Comparison of ENCODE assay signal across 12 cellular contexts in the genomic region with DNA sequence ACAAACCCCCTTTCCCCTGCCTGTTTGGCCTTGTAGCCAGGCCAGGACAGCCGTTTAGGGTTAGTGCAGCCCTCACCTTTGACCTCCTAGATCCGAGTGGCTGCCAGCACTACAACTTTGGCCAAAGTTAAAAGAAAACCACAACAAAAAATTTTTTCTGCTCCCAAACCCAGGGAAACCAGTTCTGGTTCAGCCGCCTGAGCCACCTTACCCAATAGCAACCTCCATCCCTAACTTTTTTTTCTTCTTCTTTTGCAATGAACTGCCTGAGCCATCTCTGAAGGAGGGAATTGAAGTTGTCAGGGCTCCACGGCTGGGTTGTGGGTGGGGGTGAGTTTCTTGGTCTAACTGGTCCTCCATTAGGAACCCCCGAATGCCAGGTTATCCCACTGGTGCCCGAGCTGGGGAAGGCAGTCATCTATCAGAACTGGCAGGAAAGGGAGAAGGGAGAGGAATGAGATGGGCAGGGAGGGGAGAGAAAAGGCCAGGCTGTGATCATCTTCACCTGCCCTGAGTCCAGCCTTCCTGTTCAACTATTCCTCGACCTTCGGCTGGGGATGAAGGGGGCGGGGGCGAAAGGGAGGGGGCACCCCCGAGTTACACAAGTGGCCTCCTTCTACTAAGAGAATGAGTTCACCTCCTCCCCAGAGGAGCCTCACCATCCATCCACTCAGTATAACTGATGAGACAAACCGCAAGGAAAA. TPM values are rescaled to one million over a fixed set of nuclear protein-coding genes. Genes with fewer than 3 reads are reported as not detected.
DNase-seq lines count a peak whose midpoint lies in the region; ATAC-seq and TF ChIP-seq lines count a peak whose summit lies in the region.
"Had no signal": no experiment of that assay in that cellular context is flagged by ENCODE, and none has a peak within 500 bp of the region (broad histone marks: within the 10 kb centered on the region; RNA-seq: fewer than 3 reads in every experiment).

No MANE protein-coding gene starts in this region.

- peak overlapping the region; percentile 98 to 99 (median 99) for H3K27ac Mint-ChIP-seq in nephron
- H3K27ac Mint-ChIP-seq: activated naive CD8-positive, alpha-beta T cell treated with anti-CD3 and anti-CD28 coated beads, Interleukin-2, amount 50 U/mL, for 24 hours had no signal

- H3K4me3 Mint-ChIP-seq in nephron: peak overlapping the region; percentile 94 to 100 (median 98)
- H3K4me3 Mint-ChIP-seq: activated naive CD8-positive, alpha-beta T cell treated with anti-CD3 and anti-CD28 coated beads, Interleukin-2, amount 50 U/mL, for 24 hours had no signal

- H3K4me3 ChIP-seq in fibroblast of lung (replicated peaks in 1 of 4; ENCODE audit: control extremely low read depth in 1 of 4, insufficient read depth in 1 of 4, low read depth in 3 of 4, low read length in 4 of 4) (peak overlapping the region; percentile 65 to 96 (median 74)), uterus (peak overlapping the region; percentile 11 to 69)
- H3K4me3 ChIP-seq: MG63 had no signal

- peaks cover 9% of the 10 kb centered on the region for H3K4me1 ChIP-seq in fibroblast of lung (ENCODE audit: control insufficient read depth, extremely low read depth, insufficient read depth, low read length)
- H3K4me1 ChIP-seq in uterus: no peaks in the 10 kb centered on the region

- peaks cover 20% of the 10 kb centered on the region for H3K27me3 Mint-ChIP-seq in nephron (ENCODE audit: low read depth)

- H4K20me1 ChIP-seq in fibroblast of lung (ENCODE audit: control insufficient read depth, extremely low read depth, insufficient read depth, low read length): no peaks in the 10 kb centered on the region

- TF ChIP-seq POLR2A in uterus (IDR thresholded peaks at IDR 0.05): peak in 1 of 2 donors; percentile 40

- H3K4me1 Mint-ChIP-seq in nephron: peaks cover 62% of the 10 kb centered on the region

- H3K27me3 ChIP-seq in fibroblast of lung (ENCODE audit: control insufficient read depth, insufficient read depth, low read length): no peaks in the 10 kb centered on the region
- H3K27me3 ChIP-seq in uterus: no peaks in the 10 kb centered on the region
- H3K27me3 ChIP-seq: MG63 had no signal

- no peak for TF ChIP-seq CTCF in fibroblast of lung (conservative IDR thresholded peaks at IDR 0.05 in 1 of 2, IDR thresholded peaks at IDR 0.05 in 1 of 2; ENCODE audit: low read depth in 1 of 2, low read length in 2 of 2)
- TF ChIP-seq CTCF in nephron (IDR thresholded peaks at IDR 0.05; ENCODE audit: unreplicated experiment in 3 of 3): no peak
- no peak for TF ChIP-seq CTCF in uterus (IDR thresholded peaks at IDR 0.05)

- H3K4me2 ChIP-seq in fibroblast of lung (ENCODE audit: extremely low read depth, insufficient read depth, low read length): peak overlapping the region; percentile 96

- no peak for ATAC-seq in Right ventricle myocardium superior (ENCODE audit: poor library complexity)
- ATAC-seq in GM21723 (IDR thresholded peaks at IDR 0.05; ENCODE audit: unreplicated experiment): no peak
- ATAC-seq: activated naive CD8-positive, alpha-beta T cell treated with anti-CD3 and anti-CD28 coated beads, Interleukin-2, amount 50 U/mL, for 24 hours had no signal

- H3K27ac ChIP-seq in fibroblast of lung (ENCODE audit: insufficient read depth, low read length) (peak overlapping the region; percentile 87), uterus (peak overlapping the region; percentile 98 to 100)

- DNase-seq in Right ventricle myocardium superior: peak; percentile 48
- no peak for DNase-seq in cardiac septum (ENCODE audit: low spot score)
- peak; percentile 65 to 69 for DNase-seq in fibroblast of lung (ENCODE audit: low read depth in 2 of 2)
- DNase-seq in uterus: peak; percentile 76 to 81
- no peak for DNase-seq in D341Med (ENCODE audit: low spot score)
- no peak for DNase-seq in glomerular visceral epithelial cell (ENCODE audit: extremely low spot score)
- DNase-seq: 8988T; activated CD4-positive, alpha-beta T cell treated with anti-CD3 and anti-CD28 coated beads for 4 hours; activated naive CD8-positive, alpha-beta T cell treated with anti-CD3 and anti-CD28 coated beads, Interleukin-2, amount 50 U/mL, for 24 hours; MG63 had no signal

- H3K9ac ChIP-seq in fibroblast of lung (ENCODE audit: insufficient read depth, low read length): no peak overlapping the region

- H3K36me3 Mint-ChIP-seq in nephron (ENCODE audit: low read depth): no peaks in the 10 kb centered on the region

- H3K9me3 ChIP-seq in fibroblast of lung (ENCODE audit: control insufficient read depth, insufficient read depth, low read depth, low read length): no peaks in the 10 kb centered on the region
- H3K9me3 ChIP-seq in uterus: no peaks in the 10 kb centered on the region
- H3K9me3 ChIP-seq: MG63 had no signal

- no peak overlapping the region for H2AFZ ChIP-seq in fibroblast of lung (ENCODE audit: low read length)

- intact Hi-C loops in Right ventricle myocardium superior (cut with DNase I): no loop called here
- intact Hi-C loops in cardiac septum (cut with DNase I): loop anchor here (10.0 kb wide), 3 partner anchors 480 to 1190 kb away; no protein-coding TSS in a partner anchor
- intact Hi-C loops in uterus (cut with DNase I; ENCODE audit: low total_unique reads): loop anchor here (10.0 kb wide), 2 partner anchors 140 to 1060 kb away; no protein-coding TSS in a partner anchor

- H3K79me2 ChIP-seq in fibroblast of lung (ENCODE audit: control insufficient read depth, insufficient read depth, low read length): peaks cover 94% of the 10 kb centered on the region

- H3K36me3 ChIP-seq in fibroblast of lung (ENCODE audit: control insufficient read depth, insufficient read depth, low read length): no peaks in the 10 kb centered on the region
- no peaks in the 10 kb centered on the region for H3K36me3 ChIP-seq in uterus
- H3K36me3 ChIP-seq: MG63 had no signal

- H3K9me3 Mint-ChIP-seq in nephron: no peaks in the 10 kb centered on the region

RNA-seq across cellular contexts. Expression of gene NR2F2, which starts 6.2 kb away (rescaled TPM):
- total RNA-seq in Right ventricle myocardium superior: 11.0 TPM
- total RNA-seq in cardiac septum: 21.0 TPM
- total RNA-seq in fibroblast of lung: 9.2 and 15.7 TPM in 2 replicates
- polyA plus RNA-seq in fibroblast of lung: 66.5 and 130 TPM in 2 replicates
- 124 and 286 TPM in 2 replicates for polyA plus RNA-seq in fibroblast of lung (2012)
- polyA minus RNA-seq in fibroblast of lung (ENCODE audit: low replicate concordance): 78.0 and 158 TPM in 2 replicates
- total RNA-seq in uterus: 100 to 1,000 TPM in 1 of 4 donors, 10 to 100 TPM in 3; 23.6 to 255 (median 51.9) TPM

Comparison
In these comparisons a context has a peak if more than half of its experiments do, and no peak if none do; other contexts are left out.
1. DNase-seq: peak in Right ventricle myocardium superior (single experiment), fibroblast of lung (2 of 2) and uterus (2 of 2); none in cardiac septum (single experiment), D341Med (single experiment) and glomerular visceral epithelial cell (single experiment).